ENCODE assay signal across 1 cellular context in genomic region chr18:11081009-11081532, GRCh38.
TF ChIP-seq lines count a peak whose summit lies in the region.

No MANE protein-coding gene starts in this region.

TF ChIP-seq in GM12878, 131 proteins besides CTCF, POLR2A, EP300 and RAD21 (continued from another document):
- TF ChIP-seq MYC (IDR thresholded peaks at IDR 0.05; ENCODE audit: insufficient read depth, insufficient read length, insufficient replicate concordance, low read length, severe bottlenecking) (no peak), NFIC (IDR thresholded peaks at IDR 0.05; ENCODE audit: low read depth, low read length) (peak; percentile 43; the same call in 1 of the 2 replicates), DPF2 (IDR thresholded peaks at IDR 0.05) (peak; percentile 34; the same call in 1 of the 2 replicates), IKZF1 (conservative IDR thresholded peaks at IDR 0.05) (peak; percentile 82), IKZF2 (IDR thresholded peaks at IDR 0.05) (peak; percentile 80 to 83), MEF2A (IDR thresholded peaks at IDR 0.05; ENCODE audit: insufficient read depth, low read depth, low read length) (0 out of 2 replicates have a peak, but pooled peaks have one; percentile 18), ZNF274 (IDR thresholded peaks at IDR 0.05; ENCODE audit: insufficient read depth, insufficient read length) (no peak), BHLHE40 (IDR thresholded peaks at IDR 0.05; ENCODE audit: borderline replicate concordance in 1 of 2, low read depth in 2 of 2, low read length in 1 of 2) (0 out of 4 replicates have a peak, but pooled peaks of 1 of the 2 experiments have one; percentile 12), NR2C2 (IDR thresholded peaks at IDR 0.05; ENCODE audit: borderline replicate concordance, control insufficient read depth, insufficient read length, low read depth) (no peak), POU2F2 (IDR thresholded peaks at IDR 0.05; ENCODE audit: borderline replicate concordance, low read depth, low read length) (peak; percentile 91; the same call in 2 of the 3 replicates), ZSCAN29 (IDR thresholded peaks at IDR 0.05) (no peak), NKRF (conservative IDR thresholded peaks at IDR 0.05) (no peak), CUX1 (IDR thresholded peaks at IDR 0.05; ENCODE audit: insufficient replicate concordance, low read depth, low read length) (no peak), ZNF217 (IDR thresholded peaks at IDR 0.05) (0 out of 2 replicates have a peak, but pooled peaks have one; percentile 43), MTA2 (IDR thresholded peaks at IDR 0.05; ENCODE audit: low read depth) (peak; percentile 55; the same call in 1 of the 2 replicates), ATF7 (IDR thresholded peaks at IDR 0.05; ENCODE audit: low read depth) (no peak)
- TF ChIP-seq, protein P1, sequence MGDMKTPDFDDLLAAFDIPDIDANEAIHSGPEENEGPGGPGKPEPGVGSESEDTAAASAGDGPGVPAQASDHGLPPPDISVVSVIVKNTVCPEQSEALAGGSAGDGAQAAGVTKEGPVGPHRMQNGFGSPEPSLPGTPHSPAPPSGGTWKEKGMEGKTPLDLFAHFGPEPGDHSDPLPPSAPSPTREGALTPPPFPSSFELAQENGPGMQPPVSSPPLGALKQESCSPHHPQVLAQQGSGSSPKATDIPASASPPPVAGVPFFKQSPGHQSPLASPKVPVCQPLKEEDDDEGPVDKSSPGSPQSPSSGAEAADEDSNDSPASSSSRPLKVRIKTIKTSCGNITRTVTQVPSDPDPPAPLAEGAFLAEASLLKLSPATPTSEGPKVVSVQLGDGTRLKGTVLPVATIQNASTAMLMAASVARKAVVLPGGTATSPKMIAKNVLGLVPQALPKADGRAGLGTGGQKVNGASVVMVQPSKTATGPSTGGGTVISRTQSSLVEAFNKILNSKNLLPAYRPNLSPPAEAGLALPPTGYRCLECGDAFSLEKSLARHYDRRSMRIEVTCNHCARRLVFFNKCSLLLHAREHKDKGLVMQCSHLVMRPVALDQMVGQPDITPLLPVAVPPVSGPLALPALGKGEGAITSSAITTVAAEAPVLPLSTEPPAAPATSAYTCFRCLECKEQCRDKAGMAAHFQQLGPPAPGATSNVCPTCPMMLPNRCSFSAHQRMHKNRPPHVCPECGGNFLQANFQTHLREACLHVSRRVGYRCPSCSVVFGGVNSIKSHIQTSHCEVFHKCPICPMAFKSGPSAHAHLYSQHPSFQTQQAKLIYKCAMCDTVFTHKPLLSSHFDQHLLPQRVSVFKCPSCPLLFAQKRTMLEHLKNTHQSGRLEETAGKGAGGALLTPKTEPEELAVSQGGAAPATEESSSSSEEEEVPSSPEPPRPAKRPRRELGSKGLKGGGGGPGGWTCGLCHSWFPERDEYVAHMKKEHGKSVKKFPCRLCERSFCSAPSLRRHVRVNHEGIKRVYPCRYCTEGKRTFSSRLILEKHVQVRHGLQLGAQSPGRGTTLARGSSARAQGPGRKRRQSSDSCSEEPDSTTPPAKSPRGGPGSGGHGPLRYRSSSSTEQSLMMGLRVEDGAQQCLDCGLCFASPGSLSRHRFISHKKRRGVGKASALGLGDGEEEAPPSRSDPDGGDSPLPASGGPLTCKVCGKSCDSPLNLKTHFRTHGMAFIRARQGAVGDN (IDR thresholded peaks at IDR 0.05) = peak; percentile 42; the same call in 1 of the 2 replicates
- TF ChIP-seq, protein P2, sequence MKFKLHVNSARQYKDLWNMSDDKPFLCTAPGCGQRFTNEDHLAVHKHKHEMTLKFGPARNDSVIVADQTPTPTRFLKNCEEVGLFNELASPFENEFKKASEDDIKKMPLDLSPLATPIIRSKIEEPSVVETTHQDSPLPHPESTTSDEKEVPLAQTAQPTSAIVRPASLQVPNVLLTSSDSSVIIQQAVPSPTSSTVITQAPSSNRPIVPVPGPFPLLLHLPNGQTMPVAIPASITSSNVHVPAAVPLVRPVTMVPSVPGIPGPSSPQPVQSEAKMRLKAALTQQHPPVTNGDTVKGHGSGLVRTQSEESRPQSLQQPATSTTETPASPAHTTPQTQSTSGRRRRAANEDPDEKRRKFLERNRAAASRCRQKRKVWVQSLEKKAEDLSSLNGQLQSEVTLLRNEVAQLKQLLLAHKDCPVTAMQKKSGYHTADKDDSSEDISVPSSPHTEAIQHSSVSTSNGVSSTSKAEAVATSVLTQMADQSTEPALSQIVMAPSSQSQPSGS (IDR thresholded peaks at IDR 0.05; ENCODE audit: low read length) = no peak
- TF ChIP-seq, protein P3, sequence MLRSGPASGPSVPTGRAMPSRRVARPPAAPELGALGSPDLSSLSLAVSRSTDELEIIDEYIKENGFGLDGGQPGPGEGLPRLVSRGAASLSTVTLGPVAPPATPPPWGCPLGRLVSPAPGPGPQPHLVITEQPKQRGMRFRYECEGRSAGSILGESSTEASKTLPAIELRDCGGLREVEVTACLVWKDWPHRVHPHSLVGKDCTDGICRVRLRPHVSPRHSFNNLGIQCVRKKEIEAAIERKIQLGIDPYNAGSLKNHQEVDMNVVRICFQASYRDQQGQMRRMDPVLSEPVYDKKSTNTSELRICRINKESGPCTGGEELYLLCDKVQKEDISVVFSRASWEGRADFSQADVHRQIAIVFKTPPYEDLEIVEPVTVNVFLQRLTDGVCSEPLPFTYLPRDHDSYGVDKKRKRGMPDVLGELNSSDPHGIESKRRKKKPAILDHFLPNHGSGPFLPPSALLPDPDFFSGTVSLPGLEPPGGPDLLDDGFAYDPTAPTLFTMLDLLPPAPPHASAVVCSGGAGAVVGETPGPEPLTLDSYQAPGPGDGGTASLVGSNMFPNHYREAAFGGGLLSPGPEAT (IDR thresholded peaks at IDR 0.05; ENCODE audit: low read depth) = peak; percentile 44; the same call in 1 of the 2 replicates
- TF ChIP-seq, protein P4, sequence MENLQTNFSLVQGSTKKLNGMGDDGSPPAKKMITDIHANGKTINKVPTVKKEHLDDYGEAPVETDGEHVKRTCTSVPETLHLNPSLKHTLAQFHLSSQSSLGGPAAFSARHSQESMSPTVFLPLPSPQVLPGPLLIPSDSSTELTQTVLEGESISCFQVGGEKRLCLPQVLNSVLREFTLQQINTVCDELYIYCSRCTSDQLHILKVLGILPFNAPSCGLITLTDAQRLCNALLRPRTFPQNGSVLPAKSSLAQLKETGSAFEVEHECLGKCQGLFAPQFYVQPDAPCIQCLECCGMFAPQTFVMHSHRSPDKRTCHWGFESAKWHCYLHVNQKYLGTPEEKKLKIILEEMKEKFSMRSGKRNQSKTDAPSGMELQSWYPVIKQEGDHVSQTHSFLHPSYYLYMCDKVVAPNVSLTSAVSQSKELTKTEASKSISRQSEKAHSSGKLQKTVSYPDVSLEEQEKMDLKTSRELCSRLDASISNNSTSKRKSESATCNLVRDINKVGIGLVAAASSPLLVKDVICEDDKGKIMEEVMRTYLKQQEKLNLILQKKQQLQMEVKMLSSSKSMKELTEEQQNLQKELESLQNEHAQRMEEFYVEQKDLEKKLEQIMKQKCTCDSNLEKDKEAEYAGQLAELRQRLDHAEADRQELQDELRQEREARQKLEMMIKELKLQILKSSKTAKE (IDR thresholded peaks at IDR 0.05; ENCODE audit: low read depth, poor library complexity, severe bottlenecking) = peak; percentile 33
- TF ChIP-seq, protein P5, sequence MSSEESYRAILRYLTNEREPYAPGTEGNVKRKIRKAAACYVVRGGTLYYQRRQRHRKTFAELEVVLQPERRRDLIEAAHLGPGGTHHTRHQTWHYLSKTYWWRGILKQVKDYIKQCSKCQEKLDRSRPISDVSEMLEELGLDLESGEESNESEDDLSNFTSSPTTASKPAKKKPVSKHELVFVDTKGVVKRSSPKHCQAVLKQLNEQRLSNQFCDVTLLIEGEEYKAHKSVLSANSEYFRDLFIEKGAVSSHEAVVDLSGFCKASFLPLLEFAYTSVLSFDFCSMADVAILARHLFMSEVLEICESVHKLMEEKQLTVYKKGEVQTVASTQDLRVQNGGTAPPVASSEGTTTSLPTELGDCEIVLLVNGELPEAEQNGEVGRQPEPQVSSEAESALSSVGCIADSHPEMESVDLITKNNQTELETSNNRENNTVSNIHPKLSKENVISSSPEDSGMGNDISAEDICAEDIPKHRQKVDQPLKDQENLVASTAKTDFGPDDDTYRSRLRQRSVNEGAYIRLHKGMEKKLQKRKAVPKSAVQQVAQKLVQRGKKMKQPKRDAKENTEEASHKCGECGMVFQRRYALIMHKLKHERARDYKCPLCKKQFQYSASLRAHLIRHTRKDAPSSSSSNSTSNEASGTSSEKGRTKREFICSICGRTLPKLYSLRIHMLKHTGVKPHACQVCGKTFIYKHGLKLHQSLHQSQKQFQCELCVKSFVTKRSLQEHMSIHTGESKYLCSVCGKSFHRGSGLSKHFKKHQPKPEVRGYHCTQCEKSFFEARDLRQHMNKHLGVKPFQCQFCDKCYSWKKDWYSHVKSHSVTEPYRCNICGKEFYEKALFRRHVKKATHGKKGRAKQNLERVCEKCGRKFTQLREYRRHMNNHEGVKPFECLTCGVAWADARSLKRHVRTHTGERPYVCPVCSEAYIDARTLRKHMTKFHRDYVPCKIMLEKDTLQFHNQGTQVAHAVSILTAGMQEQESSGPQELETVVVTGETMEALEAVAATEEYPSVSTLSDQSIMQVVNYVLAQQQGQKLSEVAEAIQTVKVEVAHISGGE (CRISPR knock-in tag; IDR thresholded peaks at IDR 0.05) = no peak
